ENCODE assay signal across 9 cellular contexts in genomic region chr13:92187378-92187989, GRCh38.
DNase-seq lines count a peak whose midpoint lies in the region; ATAC-seq and TF ChIP-seq lines count a peak whose summit lies in the region.
"Had no signal": no experiment of that assay in that cellular context is flagged by ENCODE, and none has a peak within 500 bp of the region (broad histone marks: within the 10 kb centered on the region; RNA-seq: fewer than 3 reads in every experiment).

No MANE protein-coding gene starts in this region.

- peak; percentile 17 for DNase-seq in NCI-H1105 treated with DMSO at 0.1 percent for 48 hours (lab: John Stamatoyannopoulos, UW)
- DNase-seq in NCI-H1105 (lab: John Stamatoyannopoulos, UW), result no peak
- peak; percentile 36 for DNase-seq in NCI-H82 treated with DMSO at 0.1 percent for 48 hours (lab: John Stamatoyannopoulos, UW; ENCODE audit: unreplicated experiment)
- peak; percentile 73 for DNase-seq in choroid plexus epithelial cell (ENCODE audit: low read depth)
- no peak for DNase-seq in mesothelial cell of epicardium (ENCODE audit: low spot score in 2 of 2, unreplicated experiment in 2 of 2)
- DNase-seq in C1 segment of cervical spinal cord (lab: John Stamatoyannopoulos, UW), result no peak

- TF ChIP-seq CTCF in choroid plexus epithelial cell (conservative IDR thresholded peaks at IDR 0.05; ENCODE audit: low read depth, low read length) (peak; percentile 85), mesothelial cell of epicardium (IDR thresholded peaks at IDR 0.05; ENCODE audit: unreplicated experiment) (peak; percentile 81)

- H3K27ac Mint-ChIP-seq in mesothelial cell of epicardium, result no peak overlapping the region
- H3K27ac Mint-ChIP-seq: CD8-positive, alpha-beta memory T cell had no signal

- peaks cover 39% of the 10 kb centered on the region for H3K9me3 Mint-ChIP-seq in mesothelial cell of epicardium

- H3K4me3 Mint-ChIP-seq in mesothelial cell of epicardium, result no peak overlapping the region
- H3K4me3 Mint-ChIP-seq: CD8-positive, alpha-beta memory T cell had no signal

- H3K4me3 ChIP-seq in choroid plexus epithelial cell (ENCODE audit: low read depth, low read length), result no peak overlapping the region

- H3K4me1 Mint-ChIP-seq in mesothelial cell of epicardium, result peaks cover 1% of the 10 kb centered on the region
- H3K4me1 Mint-ChIP-seq: CD8-positive, alpha-beta memory T cell had no signal

- H3K27me3 Mint-ChIP-seq in mesothelial cell of epicardium (ENCODE audit: low read depth), result no peaks in the 10 kb centered on the region
- H3K27me3 Mint-ChIP-seq: CD8-positive, alpha-beta memory T cell had no signal

- peaks cover 29% of the 10 kb centered on the region for H3K36me3 Mint-ChIP-seq in mesothelial cell of epicardium
- H3K36me3 Mint-ChIP-seq: CD8-positive, alpha-beta memory T cell had no signal

- peak; percentile 93 for ATAC-seq in GM19395 (IDR thresholded peaks at IDR 0.05; ENCODE audit: unreplicated experiment)
- peak; percentile 85 for ATAC-seq in HG03378 (IDR thresholded peaks at IDR 0.05; ENCODE audit: unreplicated experiment)

Comparison
In these comparisons a context has a peak if more than half of its experiments do, and no peak if none do; other contexts are left out.
1. DNase-seq: peak in NCI-H1105 treated with DMSO at 0.1 percent for 48 hours (single experiment), NCI-H82 treated with DMSO at 0.1 percent for 48 hours (single experiment) and choroid plexus epithelial cell (single experiment); none in NCI-H1105 (single experiment), mesothelial cell of epicardium (0 of 2) and C1 segment of cervical spinal cord (0 of 14).